ENCODE assay signal across 14 cellular contexts in genomic region chr5:78541058-78541624, GRCh38.
A peak's percentile ranks its signal among the peaks of the same experiment; 100 is the strongest.
DNase-seq lines count a peak whose midpoint lies in the region; TF ChIP-seq lines count a peak whose summit lies in the region.
"Had no signal": no experiment of that assay in that cellular context is flagged by ENCODE, and none has a peak within 500 bp of the region (broad histone marks: within the 10 kb centered on the region; RNA-seq: fewer than 3 reads in every experiment).

No MANE protein-coding gene starts in this region.

- H2BK5ac ChIP-seq in neuronal stem cell (ENCODE audit: low read length), result no peak overlapping the region

- TF ChIP-seq CTCF in OCI-LY1 (IDR thresholded peaks at IDR 0.05; ENCODE audit: low read length) (no peak), esophagus muscularis mucosa (IDR thresholded peaks at IDR 0.05) (no peak)

- H3K9me3 ChIP-seq in BLaER1 treated with 17β-estradiol and CSF1 and Interleukin-3, amounts not matched to agents 10 nM and 100 nM (replicated peaks in 1 of 11), result no peaks in the 10 kb centered on the region
- no peaks in the 10 kb centered on the region for H3K9me3 ChIP-seq in OCI-LY1 (ENCODE audit: low read length)
- no peaks in the 10 kb centered on the region for H3K9me3 ChIP-seq in esophagus muscularis mucosa
- H3K9me3 ChIP-seq in neuronal stem cell (replicated peaks in 1 of 2; ENCODE audit: control insufficient read depth in 2 of 2, insufficient read depth in 1 of 2, low read depth in 1 of 2, low read length in 2 of 2), result no peaks in the 10 kb centered on the region

- H2AFZ ChIP-seq in OCI-LY1 (ENCODE audit: low read length), result no peak overlapping the region
- H2AFZ ChIP-seq in neuronal stem cell (ENCODE audit: low read length), result peak overlapping the region; percentile 67

- no peaks in the 10 kb centered on the region for H3K79me2 ChIP-seq in OCI-LY1 (ENCODE audit: insufficient read depth, low read length)

- H4K91ac ChIP-seq in neuronal stem cell (ENCODE audit: low read depth, low read length, poor library complexity), result no peak overlapping the region

- no peaks in the 10 kb centered on the region for H3K9me2 ChIP-seq in OCI-LY1 (ENCODE audit: low read depth, low read length)

- no peak for TF ChIP-seq POLR2A in esophagus muscularis mucosa (IDR thresholded peaks at IDR 0.05; ENCODE audit: low read depth)

- no peak for DNase-seq in esophagus muscularis mucosa (ENCODE audit: extremely low spot score)
- no peak for DNase-seq in neuronal stem cell (ENCODE audit: low spot score)
- no peak for DNase-seq in activated naive CD4-positive, alpha-beta T cell treated with anti-CD3 and anti-CD28 coated beads, Interleukin-2, amount 50 U/mL, for 16 hours
- DNase-seq in activated CD4-positive, alpha-beta T cell treated with anti-CD3 and anti-CD28 coated beads for 4 hours, result no peak
- DNase-seq in posterior cingulate gyrus, result no peak
- no peak for DNase-seq in AML-193 (lab: John Stamatoyannopoulos, UW)
- DNase-seq: activated CD4-positive, alpha-beta memory T cell treated with anti-CD3 and anti-CD28 coated beads for 36 hours; foreskin fibroblast; NCI-H1048; NK-92 treated with Interleukin-12 subunit alpha and Interleukin-12 subunit beta, amount 100 ng/mL, for 24 hours; stimulated activated CD4-positive, alpha-beta T cell treated with anti-CD3 and anti-CD28 coated beads, Interleukin-4, amount 100 ng/mL, for 1 hour; T-helper 9 cell had no signal

- H2BK15ac ChIP-seq in neuronal stem cell (ENCODE audit: low read length), result no peak overlapping the region

- H3K9ac ChIP-seq in BLaER1 treated with 17β-estradiol and CSF1 and Interleukin-3, amounts not matched to agents 10 nM and 100 nM, result peak overlapping the region in 5 of 11 experiments; percentile 62 to 83 (median 81); a peak in 10 of 22 replicates
- H3K9ac ChIP-seq in OCI-LY1 (ENCODE audit: low read length), result no peak overlapping the region
- no peak overlapping the region for H3K9ac ChIP-seq in neuronal stem cell (ENCODE audit: low read depth, low read length, poor library complexity)

- no peak for TF ChIP-seq EP300 in esophagus muscularis mucosa (IDR thresholded peaks at IDR 0.05)

- no peaks in the 10 kb centered on the region for H3K79me1 ChIP-seq in neuronal stem cell (ENCODE audit: low read depth, low read length)

- H3K18ac ChIP-seq in neuronal stem cell (ENCODE audit: low read length), result no peak overlapping the region

- peaks cover 0 to 100% (median 31%) of the 10 kb centered on the region in 10 experiments; a peak in 12 of 20 replicates for H3K4me1 ChIP-seq in BLaER1 treated with 17β-estradiol and CSF1 and Interleukin-3, amounts not matched to agents 10 nM and 100 nM
- H3K4me1 ChIP-seq in OCI-LY1 (ENCODE audit: insufficient read depth, low read length, severe bottlenecking) (peaks cover 41% of the 10 kb centered on the region), esophagus muscularis mucosa (peaks cover 10 to 75% (median 42%) of the 10 kb centered on the region in 4 donors), neuronal stem cell (ENCODE audit: control insufficient read depth in 2 of 2, insufficient read depth in 1 of 2, low read depth in 1 of 2, low read length in 2 of 2) (peaks cover 20 to 28% of the 10 kb centered on the region in 2 donors)

- no peaks in the 10 kb centered on the region for H3K27me3 ChIP-seq in BLaER1 treated with 17β-estradiol and CSF1 and Interleukin-3, amounts not matched to agents 10 nM and 100 nM
- H3K27me3 ChIP-seq in OCI-LY1 (ENCODE audit: insufficient read depth, low read length) (no peaks in the 10 kb centered on the region), esophagus muscularis mucosa (no peaks in the 10 kb centered on the region), neuronal stem cell (ENCODE audit: control insufficient read depth in 3 of 3, insufficient read depth in 3 of 3, low read depth in 1 of 3, low read length in 3 of 3) (peaks cover 0 to 2% (median 0%) of the 10 kb centered on the region in 3 experiments)

- no peak overlapping the region for H3K14ac ChIP-seq in neuronal stem cell (ENCODE audit: low read length)

- WGBS in esophagus muscularis mucosa, result 85% methylated on average over 10 of the region's 10 CpGs
- WGBS in neuronal stem cell (ENCODE audit: extremely low coverage in 2 of 2, insufficient read length in 2 of 2, insufficient replicate concordance in 1 of 2), 2 donors, result no CpG with 5 or more reads among the region's 10 CpGs

- H2BK120ac ChIP-seq in neuronal stem cell (ENCODE audit: low read depth, low read length), result no peak overlapping the region

- no peak overlapping the region for H3K4me3 ChIP-seq in BLaER1 treated with 17β-estradiol and CSF1 and Interleukin-3, amounts not matched to agents 10 nM and 100 nM
- H3K4me3 ChIP-seq in OCI-LY1 (ENCODE audit: low read depth, low read length, poor library complexity, severe bottlenecking), result no peak overlapping the region
- no peak overlapping the region for H3K4me3 ChIP-seq in esophagus muscularis mucosa
- H3K4me3 ChIP-seq in neuronal stem cell (ENCODE audit: low read length in 2 of 2), result no peak overlapping the region

- H3K4ac ChIP-seq in neuronal stem cell (ENCODE audit: low read length), result no peak overlapping the region

- H3K4me2 ChIP-seq in BLaER1 treated with 17β-estradiol and CSF1 and Interleukin-3, amounts not matched to agents 10 nM and 100 nM, result peak overlapping the region in 6 of 11 experiments; percentile 46 to 91 (median 84); a peak in 11 of 22 replicates
- H3K4me2 ChIP-seq in OCI-LY1 (ENCODE audit: low read length), result no peak overlapping the region
- no peak overlapping the region for H3K4me2 ChIP-seq in neuronal stem cell (ENCODE audit: insufficient read depth, low read length, poor library complexity, severe bottlenecking)

- no peak overlapping the region for H2AK5ac ChIP-seq in neuronal stem cell (ENCODE audit: low read depth, low read length)

- peak overlapping the region in 6 of 11 experiments; percentile 48 to 98 (median 91); a peak in 12 of 22 replicates for H3K27ac ChIP-seq in BLaER1 treated with 17β-estradiol and CSF1 and Interleukin-3, amounts not matched to agents 10 nM and 100 nM
- peak overlapping the region; percentile 9 for H3K27ac ChIP-seq in OCI-LY1 (ENCODE audit: low read depth, low read length, poor library complexity, severe bottlenecking)
- peak overlapping the region; percentile 13 to 52 (median 51) for H3K27ac ChIP-seq in esophagus muscularis mucosa (replicated peaks in 1 of 4)
- no peak overlapping the region for H3K27ac ChIP-seq in neuronal stem cell (replicated peaks; ENCODE audit: low read length)

- intact Hi-C loops in esophagus muscularis mucosa (cut with DNase I), result loop anchor here (10.0 kb wide), 1 partner anchor 284 kb away; no protein-coding TSS in a partner anchor
- intact Hi-C loops in posterior cingulate gyrus (cut with DNase I), result loop anchor here (10.0 kb wide), 1 partner anchor 104 kb away; the partner anchor contains the start of gene LHFPL2

- peaks cover 0 to 32% (median 0%) of the 10 kb centered on the region in 11 experiments; a peak in 5 of 22 replicates for H3K36me3 ChIP-seq in BLaER1 treated with 17β-estradiol and CSF1 and Interleukin-3, amounts not matched to agents 10 nM and 100 nM
- H3K36me3 ChIP-seq in OCI-LY1 (ENCODE audit: insufficient read depth, low read length) (no peaks in the 10 kb centered on the region), esophagus muscularis mucosa (no peaks in the 10 kb centered on the region), neuronal stem cell (replicated peaks in 1 of 2; ENCODE audit: control insufficient read depth in 2 of 2, insufficient read depth in 2 of 2, low read length in 2 of 2) (no peaks in the 10 kb centered on the region)

- no peak overlapping the region for H4K8ac ChIP-seq in neuronal stem cell (ENCODE audit: low read depth, low read length)

- H4K20me1 ChIP-seq in BLaER1 treated with 17β-estradiol and CSF1 and Interleukin-3, amounts not matched to agents 10 nM and 100 nM, result no peaks in the 10 kb centered on the region
- no peaks in the 10 kb centered on the region for H4K20me1 ChIP-seq in OCI-LY1 (ENCODE audit: insufficient read depth, low read length)

- H2BK12ac ChIP-seq in neuronal stem cell (ENCODE audit: low read length), result no peak overlapping the region

- H3K23ac ChIP-seq in neuronal stem cell (ENCODE audit: low read depth, low read length, poor library complexity), result no peak overlapping the region

- no peaks in the 10 kb centered on the region for H3F3A ChIP-seq in OCI-LY1 (ENCODE audit: insufficient read depth, low read length)

Comparison
In these comparisons a context has a peak if more than half of its experiments do, and no peak if none do; other contexts are left out.
1. H3K4me2 ChIP-seq: peak in BLaER1 treated with 17β-estradiol and CSF1 and Interleukin-3, amounts not matched to agents 10 nM and 100 nM (6 of 11); none in OCI-LY1 (single experiment) and neuronal stem cell (single experiment).